Comparison of ENCODE assay signal across 1 cellular context in the genomic region with DNA sequence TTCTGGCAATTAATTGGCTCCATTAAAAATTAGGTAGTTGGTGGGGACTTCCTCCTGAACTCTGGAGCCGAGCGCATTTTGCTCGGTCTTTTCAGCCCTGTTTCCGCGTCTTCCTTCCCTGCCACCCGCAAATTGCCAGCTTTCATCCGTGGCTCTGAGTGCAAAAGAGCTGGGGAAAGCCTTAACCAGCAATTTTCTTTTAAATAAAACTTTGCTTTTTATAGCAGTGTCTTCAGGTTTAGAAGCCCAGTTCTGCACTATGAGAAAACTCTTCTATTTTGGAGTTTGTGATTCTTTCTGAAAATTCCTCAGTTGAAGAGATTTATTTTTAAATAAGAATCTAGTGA.
TF ChIP-seq lines count a peak whose summit lies in the region.

No MANE protein-coding gene starts in this region.

TF ChIP-seq in K562, 482 proteins besides CTCF, POLR2A, EP300 and RAD21 (continued from another document):
- TF ChIP-seq, protein P1, sequence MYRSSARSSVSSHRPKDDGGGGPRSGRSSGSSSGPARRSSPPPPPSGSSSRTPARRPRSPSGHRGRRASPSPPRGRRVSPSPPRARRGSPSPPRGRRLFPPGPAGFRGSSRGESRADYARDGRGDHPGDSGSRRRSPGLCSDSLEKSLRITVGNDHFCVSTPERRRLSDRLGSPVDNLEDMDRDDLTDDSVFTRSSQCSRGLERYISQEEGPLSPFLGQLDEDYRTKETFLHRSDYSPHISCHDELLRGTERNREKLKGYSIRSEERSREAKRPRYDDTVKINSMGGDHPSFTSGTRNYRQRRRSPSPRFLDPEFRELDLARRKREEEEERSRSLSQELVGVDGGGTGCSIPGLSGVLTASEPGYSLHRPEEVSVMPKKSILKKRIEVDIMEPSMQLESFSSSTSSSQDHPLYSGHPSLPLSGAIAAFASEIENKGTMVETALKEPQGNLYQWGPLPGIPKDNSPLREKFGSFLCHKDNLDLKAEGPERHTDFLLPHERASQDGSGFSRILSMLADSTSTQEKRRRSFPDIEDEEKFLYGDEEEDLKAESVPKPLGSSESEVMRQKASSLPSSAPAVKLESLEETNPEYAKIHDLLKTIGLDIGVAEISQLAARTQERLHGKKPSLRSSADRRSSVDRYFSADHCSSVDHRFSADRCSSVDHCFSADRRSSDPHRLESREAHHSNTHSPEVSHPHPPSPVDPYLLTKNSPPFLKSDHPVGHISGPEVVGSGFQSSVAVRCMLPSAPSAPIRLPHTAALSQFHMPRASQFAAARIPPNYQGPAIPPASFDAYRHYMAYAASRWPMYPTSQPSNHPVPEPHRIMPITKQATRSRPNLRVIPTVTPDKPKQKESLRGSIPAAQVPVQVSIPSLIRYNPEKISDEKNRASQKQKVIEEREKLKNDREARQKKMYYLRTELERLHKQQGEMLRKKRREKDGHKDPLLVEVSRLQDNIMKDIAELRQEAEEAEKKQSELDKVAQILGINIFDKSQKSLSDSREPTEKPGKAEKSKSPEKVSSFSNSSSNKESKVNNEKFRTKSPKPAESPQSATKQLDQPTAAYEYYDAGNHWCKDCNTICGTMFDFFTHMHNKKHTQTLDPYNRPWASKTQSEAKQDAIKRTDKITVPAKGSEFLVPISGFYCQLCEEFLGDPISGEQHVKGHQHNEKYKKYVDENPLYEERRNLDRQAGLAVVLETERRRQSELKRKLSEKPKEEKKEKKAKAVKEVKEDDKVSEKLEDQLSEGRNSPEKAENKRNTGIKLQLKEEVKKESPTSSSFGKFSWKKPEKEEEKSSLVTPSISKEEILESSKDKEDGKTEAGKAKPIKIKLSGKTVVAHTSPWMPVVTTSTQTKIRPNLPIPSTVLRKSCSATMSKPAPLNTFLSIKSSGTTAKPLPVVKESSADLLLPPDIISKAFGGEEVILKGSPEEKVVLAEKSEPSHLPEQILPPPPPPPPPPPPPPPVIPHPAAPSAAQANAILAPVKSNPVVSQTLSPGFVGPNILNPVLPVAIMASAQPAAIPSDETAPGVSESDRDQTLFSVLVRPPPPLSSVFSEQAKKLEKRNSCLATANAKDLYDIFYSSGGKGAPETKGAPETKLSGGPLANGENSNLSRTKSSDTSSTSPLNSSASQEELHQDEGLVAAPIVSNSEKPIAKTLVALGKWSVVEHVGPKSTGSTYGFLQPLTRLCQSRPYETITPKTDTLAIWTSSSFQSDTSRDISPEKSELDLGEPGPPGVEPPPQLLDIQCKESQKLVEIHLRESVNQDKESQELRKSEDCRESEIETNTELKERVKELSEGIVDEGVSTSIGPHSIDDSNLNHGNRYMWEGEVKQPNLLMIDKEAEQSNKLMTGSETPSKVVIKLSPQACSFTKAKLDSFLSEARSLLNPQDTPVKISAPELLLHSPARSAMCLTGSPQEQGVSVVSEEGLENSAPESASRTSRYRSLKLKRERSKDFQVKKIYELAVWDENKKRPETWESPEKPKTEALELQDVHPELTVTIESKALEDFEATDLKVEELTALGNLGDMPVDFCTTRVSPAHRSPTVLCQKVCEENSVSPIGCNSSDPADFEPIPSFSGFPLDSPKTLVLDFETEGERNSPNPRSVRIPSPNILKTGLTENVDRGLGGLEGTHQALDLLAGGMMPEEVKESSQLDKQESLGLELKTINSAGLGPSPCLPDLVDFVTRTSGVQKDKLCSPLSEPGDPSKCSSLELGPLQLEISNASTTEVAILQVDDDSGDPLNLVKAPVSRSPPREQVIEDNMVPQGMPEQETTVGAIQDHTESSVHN (IDR thresholded peaks at IDR 0.05; ENCODE audit: borderline replicate concordance in 1 of 2, low read depth in 1 of 2) = 0 out of 4 replicates have a peak, but pooled peaks of 1 of the 2 experiments have one; percentile 33
- TF ChIP-seq HMG20B (CRISPR knock-in tag; IDR thresholded peaks at IDR 0.05) = 0 out of 2 replicates have a peak, but pooled peaks have one; percentile 17
- no peak for TF ChIP-seq DNMT1 (IDR thresholded peaks at IDR 0.05)
- no peak for TF ChIP-seq MIER1 (IDR thresholded peaks at IDR 0.05; ENCODE audit: low read depth)
- TF ChIP-seq ARID2 (IDR thresholded peaks at IDR 0.05) = no peak
- no peak for TF ChIP-seq RAD51 (IDR thresholded peaks at IDR 0.05; ENCODE audit: borderline replicate concordance, low read depth)
- TF ChIP-seq SRSF7 (optimal IDR thresholded peaks at IDR 0.05; ENCODE audit: low read depth, low read length) = no peak
- peak; percentile 32; the same call in 1 of the 2 replicates for TF ChIP-seq SPI1 (IDR thresholded peaks at IDR 0.05; ENCODE audit: borderline replicate concordance, low read depth, low read length)
- TF ChIP-seq, protein P2, sequence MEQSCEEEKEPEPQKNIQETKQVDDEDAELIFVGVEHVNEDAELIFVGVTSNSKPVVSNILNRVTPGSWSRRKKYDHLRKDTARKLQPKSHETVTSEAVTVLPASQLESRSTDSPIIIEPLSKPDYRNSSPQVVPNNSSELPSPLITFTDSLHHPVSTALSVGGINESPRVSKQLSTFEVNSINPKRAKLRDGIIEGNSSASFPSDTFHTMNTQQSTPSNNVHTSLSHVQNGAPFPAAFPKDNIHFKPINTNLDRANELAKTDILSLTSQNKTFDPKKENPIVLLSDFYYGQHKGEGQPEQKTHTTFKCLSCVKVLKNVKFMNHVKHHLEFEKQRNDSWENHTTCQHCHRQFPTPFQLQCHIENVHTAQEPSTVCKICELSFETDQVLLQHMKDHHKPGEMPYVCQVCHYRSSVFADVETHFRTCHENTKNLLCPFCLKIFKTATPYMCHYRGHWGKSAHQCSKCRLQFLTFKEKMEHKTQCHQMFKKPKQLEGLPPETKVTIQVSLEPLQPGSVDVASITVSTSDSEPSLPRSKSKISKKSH (CRISPR knock-in tag; IDR thresholded peaks at IDR 0.05) = no peak
- TF ChIP-seq PHF21A (IDR thresholded peaks at IDR 0.05; ENCODE audit: borderline replicate concordance, low read depth) = no peak
- TF ChIP-seq NR2C1 (IDR thresholded peaks at IDR 0.05) = no peak
- TF ChIP-seq NR2C1 (tag; IDR thresholded peaks at IDR 0.05) = no peak
- no peak for TF ChIP-seq CEBPB (tag; IDR thresholded peaks at IDR 0.05)
- TF ChIP-seq MECOM (CRISPR knock-in tag; IDR thresholded peaks at IDR 0.05) = no peak
- TF ChIP-seq ZNF398 (CRISPR knock-in tag; IDR thresholded peaks at IDR 0.05) = no peak
- TF ChIP-seq, protein P3, sequence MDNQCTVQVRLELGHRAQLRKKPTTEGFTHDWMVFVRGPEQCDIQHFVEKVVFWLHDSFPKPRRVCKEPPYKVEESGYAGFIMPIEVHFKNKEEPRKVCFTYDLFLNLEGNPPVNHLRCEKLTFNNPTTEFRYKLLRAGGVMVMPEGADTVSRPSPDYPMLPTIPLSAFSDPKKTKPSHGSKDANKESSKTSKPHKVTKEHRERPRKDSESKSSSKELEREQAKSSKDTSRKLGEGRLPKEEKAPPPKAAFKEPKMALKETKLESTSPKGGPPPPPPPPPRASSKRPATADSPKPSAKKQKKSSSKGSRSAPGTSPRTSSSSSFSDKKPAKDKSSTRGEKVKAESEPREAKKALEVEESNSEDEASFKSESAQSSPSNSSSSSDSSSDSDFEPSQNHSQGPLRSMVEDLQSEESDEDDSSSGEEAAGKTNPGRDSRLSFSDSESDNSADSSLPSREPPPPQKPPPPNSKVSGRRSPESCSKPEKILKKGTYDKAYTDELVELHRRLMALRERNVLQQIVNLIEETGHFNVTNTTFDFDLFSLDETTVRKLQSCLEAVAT (IDR thresholded peaks at IDR 0.05) = no peak
- no peak for TF ChIP-seq CBX8 (IDR thresholded peaks at IDR 0.05; ENCODE audit: borderline replicate concordance, extremely low read depth, low read depth, low read length, poor library complexity, severe bottlenecking)
- no peak for TF ChIP-seq BRD9 (IDR thresholded peaks at IDR 0.05; ENCODE audit: low read depth, partially characterized antibody)
- no peak for TF ChIP-seq ZBTB1 (CRISPR knock-in tag; IDR thresholded peaks at IDR 0.05; ENCODE audit: borderline replicate concordance, low read depth)
- TF ChIP-seq ZFP36 (IDR thresholded peaks at IDR 0.05; ENCODE audit: low read depth, low read length, partially characterized antibody) = no peak
- TF ChIP-seq C11orf30 (IDR thresholded peaks at IDR 0.05; ENCODE audit: low read depth) = 0 out of 2 replicates have a peak, but pooled peaks have one; percentile 4
- TF ChIP-seq MTF1 (CRISPR knock-in tag; IDR thresholded peaks at IDR 0.05; ENCODE audit: borderline replicate concordance) = no peak
